ENCODE assay signal across 1 cellular context in genomic region chr6:12354499-12354898, GRCh38.
TF ChIP-seq lines count a peak whose summit lies in the region.

No MANE protein-coding gene starts in this region.

TF ChIP-seq in SK-N-SH, 30 proteins besides CTCF, POLR2A, EP300 and RAD21 (continued from another document):
- no peak for TF ChIP-seq ELF1 (IDR thresholded peaks at IDR 0.05)
- TF ChIP-seq, protein P1, sequence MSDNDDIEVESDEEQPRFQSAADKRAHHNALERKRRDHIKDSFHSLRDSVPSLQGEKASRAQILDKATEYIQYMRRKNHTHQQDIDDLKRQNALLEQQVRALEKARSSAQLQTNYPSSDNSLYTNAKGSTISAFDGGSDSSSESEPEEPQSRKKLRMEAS (IDR thresholded peaks at IDR 0.05; ENCODE audit: low read depth): no peak
- no peak for TF ChIP-seq MXI1 (IDR thresholded peaks at IDR 0.05; ENCODE audit: low read depth, low read length)
